30 cellular contexts compared by ENCODE assay signal in genomic region chr1:43534256-43534655, GRCh38. TPM values are rescaled to one million over a fixed set of nuclear protein-coding genes. Genes with fewer than 3 reads are reported as not detected.
DNase-seq lines count a peak whose midpoint lies in the region; ATAC-seq and TF ChIP-seq lines count a peak whose summit lies in the region.
"Had no signal": no experiment of that assay in that cellular context is flagged by ENCODE, and none has a peak within 500 bp of the region (broad histone marks: within the 10 kb centered on the region; RNA-seq: fewer than 3 reads in every experiment).

No MANE protein-coding gene starts in this region.

- DNase-seq in Right ventricle myocardium inferior (ENCODE audit: missing footprints) (peak; percentile 7), heart left ventricle (no peak), endothelial cell (ENCODE audit: low spot score) (no peak), trophoblast cell (no peak), NCI-H2196 (lab: John Stamatoyannopoulos, UW; ENCODE audit: unreplicated experiment) (no peak), GOT3 (lab: John Stamatoyannopoulos, UW) (no peak), kidney tubule cell (ENCODE audit: low spot score) (no peak), dedifferentiated amniotic fluid mesenchymal stem cell (ENCODE audit: extremely low spot score) (no peak)
- DNase-seq: activated CD4-positive, alpha-beta T cell treated with anti-CD3 and anti-CD28 coated beads for 36 hours; activated CD8-positive, alpha-beta memory T cell treated with anti-CD3 and anti-CD28 coated beads, Interleukin-2, amount 50 U/mL, for 48 hours; activated CD8-positive, alpha-beta T cell treated with anti-CD3 and anti-CD28 coated beads for 36 hours; activated naive CD4-positive, alpha-beta T cell treated with Interleukin-2 at 50 U/mL for 16 hours; CD4-positive, alpha-beta T cell; cerebellar nuclear complex; dorsolateral prefrontal cortex; gastrocnemius medialis; hippocampal formation; left cardiac atrium; NCI-H1417; NCI-H2029; NCI-H526; NK-92 treated with Interleukin-12 subunit alpha and Interleukin-12 subunit beta, amount 100 ng/mL, for 24 hours; right cardiac atrium; SIG-M5; stimulated activated CD4-positive, alpha-beta T cell treated with anti-CD3 and anti-CD28 coated beads, Interleukin-2, amount 100 ng/mL, for 48 hours; stimulated activated naive CD8-positive, alpha-beta T cell treated with anti-CD3 and anti-CD28 coated beads, Interleukin-15, amount 100 ng/mL, for 72 hours; tibial artery had no signal

- no peak overlapping the region for H4K8ac ChIP-seq in trophoblast cell (ENCODE audit: low read depth, low read length)

- H3K9me3 Mint-ChIP-seq in endothelial cell (ENCODE audit: unreplicated experiment): no peaks in the 10 kb centered on the region
- H3K9me3 Mint-ChIP-seq: activated CD8-positive, alpha-beta T cell treated with anti-CD3 and anti-CD28 coated beads for 36 hours; activated T-helper 1 cell treated with anti-CD3 and anti-CD28 coated beads, Interleukin-12 subunit alpha, Interleukin-12 subunit beta, Interleukin-2, Interleukin-4 antibody, amounts not matched to agents 30 ng/mL and 10 ng/mL and 1 ng/mL, durations not matched to agents 14 hours and 24 hours and 36 hours; CD4-positive, alpha-beta T cell; neural progenitor cell; stimulated activated naive CD8-positive, alpha-beta T cell treated with anti-CD3 and anti-CD28 coated beads, Interleukin-15, amount 100 ng/mL, for 72 hours had no signal

- H3K36me3 ChIP-seq in heart left ventricle: no peaks in the 10 kb centered on the region
- peaks cover 11 to 14% of the 10 kb centered on the region in 2 experiments for H3K36me3 ChIP-seq in trophoblast cell (ENCODE audit: control insufficient read depth in 1 of 2, insufficient read depth in 2 of 2, low read length in 2 of 2)
- H3K36me3 ChIP-seq: gastrocnemius medialis, neural progenitor cell, tibial artery had no signal

- no peak overlapping the region for H4K91ac ChIP-seq in trophoblast cell (ENCODE audit: low read depth, low read length)

- no peak overlapping the region for H3K23ac ChIP-seq in trophoblast cell (ENCODE audit: low read length)

- peak overlapping the region; percentile 79 for H3K4me3 Mint-ChIP-seq in endothelial cell (ENCODE audit: unreplicated experiment)
- H3K4me3 Mint-ChIP-seq: activated CD4-positive, alpha-beta T cell treated with anti-CD3 and anti-CD28 coated beads for 36 hours; activated CD8-positive, alpha-beta T cell treated with anti-CD3 and anti-CD28 coated beads for 36 hours; activated T-helper 1 cell treated with anti-CD3 and anti-CD28 coated beads, Interleukin-12 subunit alpha, Interleukin-12 subunit beta, Interleukin-2, Interleukin-4 antibody, amounts not matched to agents 30 ng/mL and 10 ng/mL and 1 ng/mL, durations not matched to agents 14 hours and 24 hours and 36 hours; CD4-positive, alpha-beta T cell; neural progenitor cell; stimulated activated naive CD8-positive, alpha-beta T cell treated with anti-CD3 and anti-CD28 coated beads, Interleukin-15, amount 100 ng/mL, for 72 hours had no signal

- WGBS in heart left ventricle, 4 donors: 85 to 94% (median 91%) methylated on average over 2 of the region's 2 CpGs
- WGBS in trophoblast cell (ENCODE audit: extremely low coverage, insufficient coverage, insufficient read length): no CpG with 5 or more reads among the region's 2 CpGs

- H3K9ac ChIP-seq in trophoblast cell (ENCODE audit: low read length): no peak overlapping the region
- H3K9ac ChIP-seq: neural progenitor cell, parathyroid adenoma had no signal

- H3K79me1 ChIP-seq in trophoblast cell (ENCODE audit: low read length): peaks cover 46% of the 10 kb centered on the region

- peaks cover 26% of the 10 kb centered on the region for H3K36me3 Mint-ChIP-seq in endothelial cell (ENCODE audit: low read depth, unreplicated experiment)

- no peak overlapping the region for H3K4me2 ChIP-seq in trophoblast cell (ENCODE audit: low read length)
- H3K4me2 ChIP-seq: neural progenitor cell had no signal

- H4K12ac ChIP-seq in trophoblast cell (ENCODE audit: low read depth, low read length): no peak overlapping the region

- H3K14ac ChIP-seq in trophoblast cell (ENCODE audit: low read length): no peak overlapping the region

- H3K79me2 ChIP-seq in trophoblast cell (ENCODE audit: control insufficient read depth, insufficient read depth, low read length, poor library complexity): peaks cover 49% of the 10 kb centered on the region
- H3K79me2 ChIP-seq: parathyroid adenoma had no signal

- peak overlapping the region in 1 of 12 donors; percentile 22 for H3K27ac ChIP-seq in heart left ventricle
- H3K27ac ChIP-seq in trophoblast cell (ENCODE audit: low read depth, low read length): no peak overlapping the region
- H3K27ac ChIP-seq: gastrocnemius medialis, neural progenitor cell, parathyroid adenoma had no signal

- H3K4me3 ChIP-seq in heart left ventricle (no peak overlapping the region), trophoblast cell (ENCODE audit: low read depth, low read length) (no peak overlapping the region)
- H3K4me3 ChIP-seq: gastrocnemius medialis, neural progenitor cell, tibial artery had no signal

- H3K27me3 ChIP-seq in heart left ventricle (peaks cover 0 to 27% (median 0%) of the 10 kb centered on the region in 9 donors), trophoblast cell (ENCODE audit: insufficient read depth, low read length) (no peaks in the 10 kb centered on the region)
- H3K27me3 ChIP-seq: dorsolateral prefrontal cortex, gastrocnemius medialis, tibial artery had no signal

- H2BK5ac ChIP-seq in trophoblast cell (ENCODE audit: low read depth, low read length, poor library complexity): no peak overlapping the region

- no peak for TF ChIP-seq POLR2A in heart left ventricle (IDR thresholded peaks at IDR 0.05)

- H3K9me3 ChIP-seq in heart left ventricle (no peaks in the 10 kb centered on the region), trophoblast cell (ENCODE audit: insufficient read depth, low read depth, low read length) (peaks cover 1% of the 10 kb centered on the region)
- H3K9me3 ChIP-seq: gastrocnemius medialis, tibial artery had no signal

- H2BK12ac ChIP-seq in trophoblast cell (ENCODE audit: low read length): peak overlapping the region; percentile 47

- H3K4me1 ChIP-seq in heart left ventricle (peaks cover 0 to 23% (median 4%) of the 10 kb centered on the region in 12 donors), trophoblast cell (ENCODE audit: control insufficient read depth in 1 of 2, insufficient read depth in 2 of 2, low read length in 2 of 2) (peaks cover 48 to 56% of the 10 kb centered on the region in 2 experiments)

- no peak overlapping the region for H2BK120ac ChIP-seq in trophoblast cell (ENCODE audit: insufficient read depth, low read length, poor library complexity)

- TF ChIP-seq CTCF in heart left ventricle (IDR thresholded peaks at IDR 0.05) (no peak), endothelial cell (IDR thresholded peaks at IDR 0.05; ENCODE audit: unreplicated experiment) (no peak)

- no peak overlapping the region for H2AFZ ChIP-seq in trophoblast cell (ENCODE audit: insufficient read depth, low read length, poor library complexity)
- H2AFZ ChIP-seq: neural progenitor cell, parathyroid adenoma had no signal

- H3K27ac Mint-ChIP-seq in endothelial cell (ENCODE audit: unreplicated experiment): no peak overlapping the region
- H3K27ac Mint-ChIP-seq: activated CD4-positive, alpha-beta T cell treated with anti-CD3 and anti-CD28 coated beads for 36 hours; activated CD8-positive, alpha-beta T cell treated with anti-CD3 and anti-CD28 coated beads for 36 hours; activated T-helper 1 cell treated with anti-CD3 and anti-CD28 coated beads, Interleukin-12 subunit alpha, Interleukin-12 subunit beta, Interleukin-2, Interleukin-4 antibody, amounts not matched to agents 30 ng/mL and 10 ng/mL and 1 ng/mL, durations not matched to agents 14 hours and 24 hours and 36 hours; CD4-positive, alpha-beta T cell; neural progenitor cell; stimulated activated naive CD8-positive, alpha-beta T cell treated with anti-CD3 and anti-CD28 coated beads, Interleukin-15, amount 100 ng/mL, for 72 hours had no signal

- peak overlapping the region; percentile 71 for H3K4ac ChIP-seq in trophoblast cell (ENCODE audit: low read depth, low read length)

- peaks cover 54% of the 10 kb centered on the region for H3K4me1 Mint-ChIP-seq in endothelial cell (ENCODE audit: unreplicated experiment)

- peak overlapping the region; percentile 14 for H3K18ac ChIP-seq in trophoblast cell (ENCODE audit: low read length)

- H2AK5ac ChIP-seq in trophoblast cell (ENCODE audit: low read length): no peak overlapping the region

- ATAC-seq in Right ventricle myocardium inferior (no peak), heart left ventricle (no peak)
- ATAC-seq: activated CD4-positive, alpha-beta T cell treated with anti-CD3 and anti-CD28 coated beads for 36 hours; activated CD8-positive, alpha-beta T cell treated with anti-CD3 and anti-CD28 coated beads for 36 hours; gastrocnemius medialis; left cardiac atrium; right cardiac atrium; stimulated activated naive CD8-positive, alpha-beta T cell treated with anti-CD3 and anti-CD28 coated beads, Interleukin-15, amount 100 ng/mL, for 72 hours had no signal

- H3K27me3 Mint-ChIP-seq in endothelial cell (ENCODE audit: unreplicated experiment): peaks cover 21% of the 10 kb centered on the region

- intact Hi-C loops in Right ventricle myocardium inferior (cut with DNase I): no loop called here
- intact Hi-C loops in heart left ventricle (cut with DNase I): loop anchor here in 5 of 10 donors (5.0 to 10.0 kb wide), 4 partner anchors 111 to 403 kb away; partner anchors contain the start of gene KDM4A (in 1 of the 5)

RNA-seq across cellular contexts. Expression of gene PTPRF, which starts 3.6 kb away (rescaled TPM):
- 7.7 TPM for total RNA-seq in Right ventricle myocardium inferior
- 10 to 100 TPM in 1 of 9 donors, 1 to 10 TPM in 8; 2.1 to 74.1 (median 6.3) TPM for total RNA-seq in heart left ventricle
- 1 to 10 TPM in 1 of 2 donors, under 1 TPM in 1; 0.91 to 4.0 TPM for polyA plus RNA-seq in heart left ventricle
- 145 TPM for total RNA-seq in endothelial cell (ENCODE audit: unreplicated experiment)
- 205 TPM in 2 replicates for polyA plus RNA-seq in trophoblast cell (2013)
